Comparison of ENCODE assay signal across 10 cellular contexts in genomic region chr7:27236053-27236410, GRCh38. TPM values are rescaled to one million over a fixed set of nuclear protein-coding genes. Genes with fewer than 3 reads are reported as not detected.
DNase-seq lines count a peak whose midpoint lies in the region; ATAC-seq and TF ChIP-seq lines count a peak whose summit lies in the region.
"Had no signal": no experiment of that assay in that cellular context is flagged by ENCODE, and none has a peak within 500 bp of the region (broad histone marks: within the 10 kb centered on the region; RNA-seq: fewer than 3 reads in every experiment).

No MANE protein-coding gene starts in this region.

- H3K9me3 Mint-ChIP-seq in CD8-positive, alpha-beta T cell: no peaks in the 10 kb centered on the region
- H3K9me3 Mint-ChIP-seq in T-cell: no peaks in the 10 kb centered on the region

- no peaks in the 10 kb centered on the region for H3K9me2 ChIP-seq in MM.1S (replicated peaks; ENCODE audit: insufficient read depth, low read length)

- CTCF ChIA-PET in CD8-positive, alpha-beta T cell (lab: Charles Lee): no interaction called here
- CTCF ChIA-PET in T-cell (lab: Charles Lee): no interaction called here

- H3F3A ChIP-seq in MM.1S (ENCODE audit: insufficient read depth, low read length): no peaks in the 10 kb centered on the region

- no peaks in the 10 kb centered on the region for H3K9me3 ChIP-seq in CD8-positive, alpha-beta T cell (ENCODE audit: low read length)
- H3K9me3 ChIP-seq in MM.1S (replicated peaks; ENCODE audit: insufficient read depth, low read length) (no peaks in the 10 kb centered on the region), prostate gland (no peaks in the 10 kb centered on the region), thyroid gland (no peaks in the 10 kb centered on the region)

- H3K79me2 ChIP-seq in MM.1S (ENCODE audit: low read length): no peaks in the 10 kb centered on the region

- no peak overlapping the region for H3K9ac ChIP-seq in MM.1S (ENCODE audit: low read length)

- TF ChIP-seq CTCF in CD8-positive, alpha-beta T cell (IDR thresholded peaks at IDR 0.05): no peak
- TF ChIP-seq CTCF in MM.1S (IDR thresholded peaks at IDR 0.05; ENCODE audit: low read length) (no peak), fibroblast of mammary gland (conservative IDR thresholded peaks at IDR 0.05; ENCODE audit: control insufficient read depth, insufficient read depth, low read depth, low read length) (no peak), prostate gland (IDR thresholded peaks at IDR 0.05) (no peak), thyroid gland (IDR thresholded peaks at IDR 0.05) (no peak)

- no peak overlapping the region for H3K4me3 ChIP-seq in CD8-positive, alpha-beta T cell (ENCODE audit: low read depth, low read length)
- H3K4me3 ChIP-seq in MM.1S (ENCODE audit: low read length) (no peak overlapping the region), fibroblast of mammary gland (ENCODE audit: control insufficient read depth, low read depth, low read length) (peak overlapping the region; percentile 50), prostate gland (peak overlapping the region; percentile 48 to 54), thyroid gland (replicated peaks in 1 of 3) (no peak overlapping the region)

- in situ Hi-C loops in ACHN (cut with HindIII; ENCODE audit: low pct_ligation_motif_present, low pct_unique_long_range_greater_than_20kb, low sequenced_read_pairs): no loop called here

- no peak for ATAC-seq in CD8-positive, alpha-beta T cell
- no peak for ATAC-seq in T-cell (replicated peaks in 1 of 4)

- H2AFZ ChIP-seq in MM.1S (ENCODE audit: low read length): no peak overlapping the region

- no peak for DNase-seq in CD8-positive, alpha-beta T cell
- DNase-seq in MM.1S (no peak), fibroblast of mammary gland (ENCODE audit: low read depth) (no peak), prostate gland (ENCODE audit: low spot score) (no peak), ACHN (no peak), GF-D8 (lab: John Stamatoyannopoulos, UW) (no peak), thyroid gland (no peak), T-cell (no peak)
- DNase-seq: activated naive CD4-positive, alpha-beta T cell treated with Interleukin-2 at 50 U/mL for 16 hours had no signal

- peaks cover 22% of the 10 kb centered on the region for H3K27me3 ChIP-seq in CD8-positive, alpha-beta T cell (ENCODE audit: insufficient read depth, low read length)
- peaks cover 13% of the 10 kb centered on the region for H3K27me3 ChIP-seq in MM.1S (replicated peaks; ENCODE audit: insufficient read depth, low read length)
- no peaks in the 10 kb centered on the region for H3K27me3 ChIP-seq in prostate gland (replicated peaks; ENCODE audit: insufficient read depth)
- peaks cover 32% of the 10 kb centered on the region for H3K27me3 ChIP-seq in thyroid gland

- H3K4me1 Mint-ChIP-seq in CD8-positive, alpha-beta T cell (ENCODE audit: low read depth): peaks cover 22% of the 10 kb centered on the region
- peaks cover 0 to 24% (median 18%) of the 10 kb centered on the region in 3 donors for H3K4me1 Mint-ChIP-seq in T-cell

- peak overlapping the region; percentile 66; the same call in 1 of the 2 replicates for H3K4me2 ChIP-seq in MM.1S (ENCODE audit: low read depth, low read length)

- 28% methylated on average over 14 of the region's 14 CpGs for WGBS in prostate gland
- WGBS in thyroid gland, 2 donors: 19 to 24% methylated on average over 8 to 11 of the region's 14 CpGs

- no peak overlapping the region for H3K27ac ChIP-seq in CD8-positive, alpha-beta T cell (ENCODE audit: low read depth, low read length)
- H3K27ac ChIP-seq in MM.1S (ENCODE audit: low read length) (no peak overlapping the region), prostate gland (peak overlapping the region; percentile 55 to 56), thyroid gland (no peak overlapping the region)

- no peaks in the 10 kb centered on the region for H4K20me1 ChIP-seq in MM.1S (ENCODE audit: insufficient read depth, low read length)

- TF ChIP-seq POLR2A in prostate gland (IDR thresholded peaks at IDR 0.05) (no peak), thyroid gland (IDR thresholded peaks at IDR 0.05) (no peak)

- H3K27ac Mint-ChIP-seq in CD8-positive, alpha-beta T cell: no peak overlapping the region
- H3K27ac Mint-ChIP-seq in T-cell: no peak overlapping the region

- peak overlapping the region; percentile 35 for H3K4me3 Mint-ChIP-seq in CD8-positive, alpha-beta T cell
- H3K4me3 Mint-ChIP-seq in T-cell: peak overlapping the region in 1 of 3 donors; percentile 50

- H3K4me1 ChIP-seq in CD8-positive, alpha-beta T cell (ENCODE audit: insufficient read depth, low read length): peaks cover 7% of the 10 kb centered on the region
- H3K4me1 ChIP-seq in MM.1S (ENCODE audit: low read length) (no peaks in the 10 kb centered on the region), prostate gland (replicated peaks) (no peaks in the 10 kb centered on the region), thyroid gland (peaks cover 12 to 16% of the 10 kb centered on the region in 2 donors)

- H3K36me3 ChIP-seq in CD8-positive, alpha-beta T cell (ENCODE audit: insufficient read depth, low read length): no peaks in the 10 kb centered on the region
- H3K36me3 ChIP-seq in MM.1S (replicated peaks; ENCODE audit: insufficient read depth, low read length) (no peaks in the 10 kb centered on the region), prostate gland (no peaks in the 10 kb centered on the region), thyroid gland (no peaks in the 10 kb centered on the region)

- no peaks in the 10 kb centered on the region for H3K36me3 Mint-ChIP-seq in CD8-positive, alpha-beta T cell
- H3K36me3 Mint-ChIP-seq in T-cell: no peaks in the 10 kb centered on the region

- H3K27me3 Mint-ChIP-seq in CD8-positive, alpha-beta T cell (ENCODE audit: low read depth): peaks cover 61% of the 10 kb centered on the region
- H3K27me3 Mint-ChIP-seq in T-cell: peaks cover 56 to 74% of the 10 kb centered on the region in 2 donors

- POLR2A ChIA-PET in CD8-positive, alpha-beta T cell (lab: Charles Lee): no interaction called here
- POLR2A ChIA-PET in T-cell (lab: Charles Lee): interaction anchor here in 1 of 2 donors (0.6 kb wide), 1 partner anchor 14 kb away, joined by 4 read pairs; no protein-coding TSS in a partner anchor

- intact Hi-C loops in CD8-positive, alpha-beta T cell (cut with DNase I, micrococcal nuclease): no loop called here
- intact Hi-C loops in prostate gland (cut with DNase I): loop anchor here (5.0 to 10.0 kb wide), 2 partner anchors 159 to 691 kb away; no protein-coding TSS in a partner anchor
- intact Hi-C loops in thyroid gland (cut with DNase I): no loop called here

RNA-seq across cellular contexts. Expression of gene EVX1, which starts 6.6 kb away (rescaled TPM):
- under 1 TPM in 1 of 2 experiments, not detected in 1; 0.24 TPM for total RNA-seq in CD8-positive, alpha-beta T cell
- 1 to 10 TPM; 5.1 to 5.9 TPM for total RNA-seq in prostate gland
- total RNA-seq in thyroid gland: not detected
- under 1 TPM in 1 of 5 donors, not detected in 4; 0.16 TPM for total RNA-seq in T-cell
- total RNA-seq: Daoy had no signal

RNA-seq across cellular contexts. Expression of gene HOXA13, which starts 36.1 kb away (rescaled TPM):
- total RNA-seq in CD8-positive, alpha-beta T cell: not detected
- total RNA-seq in prostate gland: 10 to 100 TPM; 19.1 to 50.4 TPM
- total RNA-seq in thyroid gland: not detected
- not detected for total RNA-seq in T-cell

RNA-seq across cellular contexts. Expression of gene HOXA11, which starts 51.0 kb away (rescaled TPM):
- not detected for total RNA-seq in CD8-positive, alpha-beta T cell
- total RNA-seq in prostate gland (1 to 10 TPM; 8.5 to 9.8 TPM), thyroid gland (not detected), T-cell (not detected)

Comparison
In these comparisons a context has a peak if more than half of its experiments do, and no peak if none do; other contexts are left out.
1. H3K27ac ChIP-seq: peak in prostate gland (2 of 2); none in CD8-positive, alpha-beta T cell (single experiment), MM.1S (single experiment) and thyroid gland (0 of 3).
2. H3K4me3 ChIP-seq: peak in fibroblast of mammary gland (single experiment) and prostate gland (2 of 2); none in CD8-positive, alpha-beta T cell (single experiment), MM.1S (single experiment) and thyroid gland (0 of 3).
3. RNA of gene EVX1, which starts 6.6 kb away (total RNA-seq): 5.1 to 5.9 TPM in prostate gland; 0.24 TPM in CD8-positive, alpha-beta T cell, not detected in thyroid gland and 0.16 TPM in T-cell; every median in the first group is over 4 times any median in the second.
4. RNA of gene HOXA13, which starts 36.1 kb away (total RNA-seq): 19.1 to 50.4 TPM in prostate gland; not detected in CD8-positive, alpha-beta T cell, not detected in thyroid gland and not detected in T-cell; every median in the first group is over 10 times any median in the second.
5. RNA of gene HOXA11, which starts 51.0 kb away (total RNA-seq): 8.5 to 9.8 TPM in prostate gland; not detected in CD8-positive, alpha-beta T cell, not detected in thyroid gland and not detected in T-cell; every median in the first group is over 4 times any median in the second.